8 cellular contexts compared by ENCODE assay signal in the genomic region with DNA sequence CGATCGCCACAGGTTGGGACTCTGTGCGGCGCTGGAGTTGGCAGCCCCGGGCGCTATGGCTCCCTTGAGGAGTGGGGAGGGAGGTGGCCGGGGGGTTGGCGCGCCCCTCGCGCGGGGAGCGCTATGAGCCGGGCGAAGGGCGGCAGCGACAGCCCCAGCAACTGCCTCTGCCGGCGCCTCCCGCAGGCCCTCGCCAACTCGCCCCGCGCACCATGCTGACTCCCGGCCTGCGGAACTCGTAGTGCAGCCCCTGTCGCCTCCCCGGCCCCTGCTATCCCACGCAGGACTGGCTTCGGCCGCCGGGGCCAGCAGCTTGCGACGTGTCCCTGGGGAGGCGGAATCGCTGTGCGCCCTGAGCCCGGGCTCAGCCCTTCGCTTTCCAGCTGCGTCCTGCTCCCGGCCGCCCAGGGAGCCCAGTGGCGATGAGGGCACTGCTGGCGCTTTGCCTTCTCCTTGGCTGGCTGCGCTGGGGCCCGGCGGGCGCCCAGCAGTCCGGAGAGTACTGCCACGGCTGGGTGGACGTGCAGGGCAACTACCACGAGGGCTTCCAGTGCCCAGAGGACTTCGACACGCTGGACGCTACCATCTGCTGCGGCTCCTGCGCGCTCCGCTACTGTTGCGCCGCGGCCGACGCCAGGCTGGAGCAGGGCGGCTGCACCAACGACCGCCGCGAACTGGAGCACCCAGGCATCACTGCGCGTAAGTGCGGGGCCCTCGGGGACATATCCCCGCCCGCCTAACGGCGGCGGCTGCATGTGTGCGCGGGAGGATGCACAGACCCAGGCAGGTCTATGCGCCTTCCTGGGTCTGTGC. TPM values are rescaled to one million over a fixed set of nuclear protein-coding genes. Genes with fewer than 3 reads are reported as not detected.
A peak's percentile ranks its signal among the peaks of the same experiment; 100 is the strongest.
DNase-seq lines count a peak whose midpoint lies in the region; ATAC-seq and TF ChIP-seq lines count a peak whose summit lies in the region.

No MANE protein-coding gene starts in this region.

- peaks cover 88% of the 10 kb centered on the region for H3K27me3 Mint-ChIP-seq in brain

- H3K4me1 Mint-ChIP-seq in brain: peaks cover 34% of the 10 kb centered on the region

- no peak for TF ChIP-seq CTCF in LNCaP clone FGC (IDR thresholded peaks at IDR 0.05; ENCODE audit: control insufficient read depth, extremely low read depth, insufficient read depth)
- no peak for TF ChIP-seq CTCF in brain (conservative IDR thresholded peaks at IDR 0.05)

- peaks cover 29 to 50% of the 10 kb centered on the region in 2 donors for H3K27me3 ChIP-seq in stomach smooth muscle (ENCODE audit: control insufficient read depth in 1 of 2, insufficient read depth in 2 of 2, low read length in 2 of 2)

- H3K9me3 ChIP-seq in stomach smooth muscle (ENCODE audit: control insufficient read depth in 2 of 2, low read length in 2 of 2): no peaks in the 10 kb centered on the region

- peaks cover 0 to 4% (median 0%) of the 10 kb centered on the region in 5 experiments for H3K9me3 Mint-ChIP-seq in brain

- H3K4me3 ChIP-seq in LNCaP clone FGC (ENCODE audit: low read depth, low read length) (peak overlapping the region; percentile 51), stomach smooth muscle (ENCODE audit: low read length in 2 of 2) (peak overlapping the region; percentile 40 to 74)

- no peaks in the 10 kb centered on the region for H3K36me3 ChIP-seq in stomach smooth muscle (ENCODE audit: control insufficient read depth in 2 of 2, insufficient read depth in 2 of 2, low read length in 2 of 2)

- DNase-seq in GM03348 (ENCODE audit: low spot score) (peak; percentile 17), LNCaP clone FGC (ENCODE audit: low read depth) (no peak), left kidney (ENCODE audit: low read depth, low spot score) (peak; percentile 88), activated gamma-delta T cell (lab: John Stamatoyannopoulos, UW) (no peak)

- H3K27ac ChIP-seq in stomach smooth muscle (ENCODE audit: low read length): no peak overlapping the region

- H3K9ac ChIP-seq in stomach smooth muscle (ENCODE audit: low read length in 2 of 2): no peak overlapping the region

- H3K27ac Mint-ChIP-seq in brain: no peak overlapping the region

- H3K4me3 Mint-ChIP-seq in brain: peak overlapping the region; percentile 86 to 88 (median 87)

- no peaks in the 10 kb centered on the region for H3K36me3 Mint-ChIP-seq in brain

- ATAC-seq in GM21576 (IDR thresholded peaks at IDR 0.05; ENCODE audit: unreplicated experiment) (peak; percentile 33), HG03108 (IDR thresholded peaks at IDR 0.05; ENCODE audit: unreplicated experiment) (no peak)

- H3K4me1 ChIP-seq in stomach smooth muscle (ENCODE audit: control insufficient read depth, insufficient read depth, low read length): peaks cover 16% of the 10 kb centered on the region

RNA-seq across cellular contexts. Expression of a gene that starts 0.6 kb away (rescaled TPM):
- 0.37 TPM for polyA plus RNA-seq in brain (ENCODE audit: insufficient read depth, low read depth, low replicate concordance)

Comparison
In these comparisons a context has a peak if more than half of its experiments do, and no peak if none do; other contexts are left out.
1. DNase-seq: peak in GM03348 (single experiment) and left kidney (single experiment); none in LNCaP clone FGC (single experiment) and activated gamma-delta T cell (single experiment).